In the genomic region with DNA sequence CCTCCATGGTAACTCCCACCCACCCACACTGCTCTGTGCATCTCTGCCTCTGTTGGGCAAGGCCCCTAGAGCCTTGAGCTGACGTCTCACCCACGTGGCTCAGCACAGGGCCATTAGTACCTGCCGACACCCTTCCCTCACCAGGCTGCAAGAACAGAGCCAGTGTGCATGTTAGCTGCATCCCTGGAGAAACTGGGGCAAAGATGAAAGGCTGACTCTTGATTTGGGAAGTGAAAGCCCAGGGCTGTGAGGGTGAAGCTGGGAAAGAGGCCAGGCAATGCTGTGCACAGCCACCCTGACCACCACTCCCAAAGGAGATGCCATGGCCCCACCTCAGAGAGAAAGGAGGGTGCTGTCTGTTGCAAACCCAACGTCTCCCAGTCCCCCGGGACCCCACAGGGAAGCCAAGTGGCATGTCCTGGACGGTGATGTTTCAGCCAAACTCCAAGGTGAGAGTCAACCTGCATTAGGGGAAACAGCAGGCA, we compare ENCODE assay signal across 16 cellular contexts. TPM values are rescaled to one million over a fixed set of nuclear protein-coding genes. Genes with fewer than 3 reads are reported as not detected.
DNase-seq lines count a peak whose midpoint lies in the region; ATAC-seq, FAIRE-seq and TF ChIP-seq lines count a peak whose summit lies in the region.
"Had no signal": no experiment of that assay in that cellular context is flagged by ENCODE, and none has a peak within 500 bp of the region (broad histone marks: within the 10 kb centered on the region; RNA-seq: fewer than 3 reads in every experiment).

No MANE protein-coding gene starts in this region.

- H3K9me3 ChIP-seq in HepG2 (ENCODE audit: low read length): no peaks in the 10 kb centered on the region
- no peaks in the 10 kb centered on the region for H3K9me3 ChIP-seq in right lobe of liver
- no peaks in the 10 kb centered on the region for H3K9me3 ChIP-seq in adrenal gland (replicated peaks in 1 of 3)
- no peaks in the 10 kb centered on the region for H3K9me3 ChIP-seq in lower lobe of right lung
- no peaks in the 10 kb centered on the region for H3K9me3 ChIP-seq in upper lobe of right lung
- H3K9me3 ChIP-seq in WERI-Rb-1 (ENCODE audit: severe bottlenecking): no peaks in the 10 kb centered on the region

- H3K27ac ChIP-seq in HepG2 (ENCODE audit: extremely low read length, insufficient read depth, low read length): no peak overlapping the region
- no peak overlapping the region for H3K27ac ChIP-seq in right lobe of liver
- H3K27ac ChIP-seq in adrenal gland: peak overlapping the region; percentile 35 to 83 (median 74)
- peak overlapping the region; percentile 25 for H3K27ac ChIP-seq in lower lobe of right lung
- H3K27ac ChIP-seq in upper lobe of right lung: no peak overlapping the region
- H3K27ac ChIP-seq in WERI-Rb-1: no peak overlapping the region

- no peak overlapping the region for H2AFZ ChIP-seq in HepG2 (ENCODE audit: low read length)

- TF ChIP-seq EP300 in HepG2 (IDR thresholded peaks at IDR 0.05; ENCODE audit: low read depth in 2 of 2, low read length in 2 of 2): no peak
- no peak for TF ChIP-seq EP300 in HepG2 (CRISPR knock-in tag; IDR thresholded peaks at IDR 0.05; ENCODE audit: borderline replicate concordance)

- intact Hi-C loops in HepG2 (cut with micrococcal nuclease; ENCODE audit: unreplicated experiment): no loop called here
- intact Hi-C loops in right lobe of liver (cut with DNase I): no loop called here
- intact Hi-C loops in adrenal gland (cut with DNase I): no loop called here
- intact Hi-C loops in lower lobe of right lung (cut with DNase I): no loop called here
- intact Hi-C loops in upper lobe of right lung (cut with DNase I): no loop called here

- BruUV-seq in HepG2 (replicated peaks; lab: Mats Ljungman, UMichigan): no TSS peak

- no peak for ATAC-seq in HepG2
- no peak for ATAC-seq in right lobe of liver
- no peak for ATAC-seq in lower lobe of right lung
- no peak for ATAC-seq in upper lobe of right lung
- ATAC-seq in GM21515 (IDR thresholded peaks at IDR 0.05; ENCODE audit: unreplicated experiment): no peak
- ATAC-seq: naive thymus-derived CD8-positive, alpha-beta T cell; T-helper 17 cell had no signal

- POLR2A ChIA-PET in HepG2 (lab: Yijun Ruan, JAX): interaction anchor here (0.7 to 6.1 kb wide), 2 partner anchors 15 to 20 kb away, joined by 5 to 87 read pairs; a partner anchor contains a TSS

- no peaks in the 10 kb centered on the region for H3K36me3 ChIP-seq in HepG2 (replicated peaks in 1 of 2; ENCODE audit: control insufficient read depth in 1 of 2, insufficient read depth in 2 of 2, low read length in 2 of 2)
- no peaks in the 10 kb centered on the region for H3K36me3 ChIP-seq in right lobe of liver
- no peaks in the 10 kb centered on the region for H3K36me3 ChIP-seq in adrenal gland (replicated peaks in 1 of 2)
- no peaks in the 10 kb centered on the region for H3K36me3 ChIP-seq in lower lobe of right lung
- H3K36me3 ChIP-seq in upper lobe of right lung: no peaks in the 10 kb centered on the region
- H3K36me3 ChIP-seq in WERI-Rb-1: no peaks in the 10 kb centered on the region

- H3K4me3 ChIP-seq in HepG2 (replicated peaks in 1 of 3; ENCODE audit: insufficient read depth in 1 of 3, low read depth in 2 of 3, low read length in 3 of 3): no peak overlapping the region
- H3K4me3 ChIP-seq in right lobe of liver: no peak overlapping the region
- H3K4me3 ChIP-seq in adrenal gland: no peak overlapping the region
- no peak overlapping the region for H3K4me3 ChIP-seq in lower lobe of right lung
- no peak overlapping the region for H3K4me3 ChIP-seq in upper lobe of right lung
- H3K4me3 ChIP-seq in WERI-Rb-1 (ENCODE audit: low read depth, low read length): no peak overlapping the region

- no peak overlapping the region for H3K9ac ChIP-seq in HepG2 (ENCODE audit: insufficient read depth, low read depth, low read length)

- no peaks in the 10 kb centered on the region for H3K79me2 ChIP-seq in HepG2 (ENCODE audit: insufficient read depth, low read length)

- no peaks in the 10 kb centered on the region for H3K27me3 ChIP-seq in HepG2 (ENCODE audit: control insufficient read depth in 1 of 2, insufficient read depth in 2 of 2, low read length in 2 of 2)
- H3K27me3 ChIP-seq in right lobe of liver: no peaks in the 10 kb centered on the region
- no peaks in the 10 kb centered on the region for H3K27me3 ChIP-seq in adrenal gland
- H3K27me3 ChIP-seq in lower lobe of right lung (ENCODE audit: low read depth): no peaks in the 10 kb centered on the region
- H3K27me3 ChIP-seq in upper lobe of right lung: no peaks in the 10 kb centered on the region
- no peaks in the 10 kb centered on the region for H3K27me3 ChIP-seq in WERI-Rb-1 (ENCODE audit: insufficient read depth, low read depth, severe bottlenecking)

- CTCF ChIA-PET in HepG2 (lab: Yijun Ruan, JAX; ENCODE audit: low intra/inter-chr PET ratio, low total read pairs): no interaction called here

- TF ChIP-seq POLR2A in HepG2 (IDR thresholded peaks at IDR 0.05; ENCODE audit: insufficient read depth in 1 of 2, low read depth in 2 of 2, low read length in 2 of 2) (no peak), right lobe of liver (IDR thresholded peaks at IDR 0.05) (no peak), adrenal gland (IDR thresholded peaks at IDR 0.05) (no peak)

- in situ Hi-C loops in HepG2 (cut with HindIII; ENCODE audit: extremely low pct_ligation_motif_present, low pct_unique_long_range_greater_than_20kb): no loop called here

- no peak for TF ChIP-seq RAD21 in HepG2 (CRISPR knock-in tag; IDR thresholded peaks at IDR 0.05)

- FAIRE-seq in HepG2 (lab: Jason Lieb, UNC): no peak
- FAIRE-seq: endometrium, GM12892, HTR-8/SVneo had no signal

- WGBS in HepG2 (ENCODE audit: low lambda C conversion rate): 80% methylated on average over 6 of the region's 6 CpGs
- WGBS in right lobe of liver (ENCODE audit: insufficient coverage, low coverage, low lambda C conversion rate, missing lambda C conversion rate): no CpG with 5 or more reads among the region's 6 CpGs
- 66 to 87% (median 69%) methylated on average over 3 to 6 of the region's 6 CpGs for WGBS in adrenal gland, 4 donors

- H3K4me1 ChIP-seq in HepG2 (ENCODE audit: insufficient read depth, low read length) (peaks cover 73% of the 10 kb centered on the region), right lobe of liver (peaks cover 0 to 25% (median 17%) of the 10 kb centered on the region in 4 donors), adrenal gland (replicated peaks in 1 of 2) (peaks cover 26 to 30% of the 10 kb centered on the region in 2 donors), lower lobe of right lung (peaks cover 47% of the 10 kb centered on the region), upper lobe of right lung (peaks cover 29% of the 10 kb centered on the region)

- no peak for TF ChIP-seq CTCF in HepG2 (CRISPR knock-in tag; IDR thresholded peaks at IDR 0.05)
- TF ChIP-seq CTCF in right lobe of liver (IDR thresholded peaks at IDR 0.05): no peak
- no peak for TF ChIP-seq CTCF in adrenal gland (IDR thresholded peaks at IDR 0.05)
- no peak for TF ChIP-seq CTCF in lower lobe of right lung (IDR thresholded peaks at IDR 0.05)
- no peak for TF ChIP-seq CTCF in upper lobe of right lung (IDR thresholded peaks at IDR 0.05)
- no peak for TF ChIP-seq CTCF in WERI-Rb-1 (IDR thresholded peaks at IDR 0.05; ENCODE audit: low read depth, low read length)

- no peaks in the 10 kb centered on the region for H4K20me1 ChIP-seq in HepG2 (ENCODE audit: insufficient read depth, low read length)

- H3K4me2 ChIP-seq in HepG2 (ENCODE audit: low read depth, low read length): 0 out of 2 replicates have a peak overlapping the region, but pooled peaks have one; percentile 14

- DNase-seq in HepG2 (ENCODE audit: low spot score): no peak
- DNase-seq in right lobe of liver: no peak
- DNase-seq in adrenal gland: no peak
- DNase-seq in lower lobe of right lung: peak; percentile 43
- DNase-seq in upper lobe of right lung: peak; percentile 55
- DNase-seq in NK-92 treated with Interleukin-12 subunit alpha and Interleukin-12 subunit beta, amount 100 ng/mL, for 24 hours (lab: John Stamatoyannopoulos, UW): no peak
- no peak for DNase-seq in WERI-Rb-1
- DNase-seq: activated B cell treated with CpG ODN at 0.5 μM for 24 hours, NCI-H1048, NCI-H82, T-helper 17 cell had no signal

TF ChIP-seq in HepG2, 621 proteins besides CTCF, POLR2A, EP300 and RAD21:
- TF ChIP-seq BORCS8-MEF2B (CRISPR knock-in tag; IDR thresholded peaks at IDR 0.05) (no peak), IRX3 (CRISPR knock-in tag; IDR thresholded peaks at IDR 0.05; ENCODE audit: borderline replicate concordance, low read depth) (no peak)

RNA-seq across cellular contexts. Expression of a gene that starts 20.0 kb away (rescaled TPM):
- total RNA-seq in HepG2 (2016; rRNA removed; fragmentation: Illumina TruSeq; extraction: Trizol) (23.3 and 29.9 TPM in 2 replicates), right lobe of liver (10 to 100 TPM; 23.1 to 68.8 (median 29.1) TPM), adrenal gland (100 to 1,000 TPM in 1 of 8 donors, 10 to 100 TPM in 7; 49.9 to 118 (median 78.3) TPM), lower lobe of right lung (132 TPM), upper lobe of right lung (160 TPM)
- 43.0 and 51.2 TPM in 2 replicates for total RNA-seq in HepG2 (2016; cell fraction: cytosol; rRNA removed; fragmentation: Illumina TruSeq; extraction: Trizol; ENCODE audit: low read depth)
- total RNA-seq in HepG2 (2016; cell fraction: insoluble cytoplasmic fraction; rRNA removed; fragmentation: Illumina TruSeq; extraction: Trizol): 21.4 and 28.1 TPM in 2 replicates
- 50.7 and 67.7 TPM in 2 replicates for total RNA-seq in HepG2 (2016; cell fraction: membrane; rRNA removed; fragmentation: Illumina TruSeq; extraction: Trizol)
- total RNA-seq in HepG2 (2016; cell fraction: nucleus; rRNA removed; fragmentation: Illumina TruSeq; extraction: Trizol): 12.9 and 16.1 TPM in 2 replicates
- polyA plus RNA-seq in HepG2 (2011; rRNA removed) (29.5 and 38.6 TPM in 2 replicates), adrenal gland (10 to 100 TPM; 43.0 to 58.2 (median 45.9) TPM)
- 29.8 and 35.9 TPM in 2 replicates for polyA plus RNA-seq in HepG2 (2011; cell fraction: cytosol; rRNA removed)
- 54.3 and 60.0 TPM in 2 replicates for polyA plus RNA-seq in HepG2 (2011; cell fraction: nucleus; rRNA removed)
- 46.0 and 46.8 TPM in 2 replicates for polyA plus RNA-seq in HepG2 (2012)
- 37.1 and 47.1 TPM in 2 replicates for polyA plus RNA-seq in HepG2 (2016; cell fraction: cytosol; fragmentation: Illumina TruSeq; extraction: Trizol; ENCODE audit: low read depth)
- polyA plus RNA-seq in HepG2 (2016; cell fraction: insoluble cytoplasmic fraction; fragmentation: Illumina TruSeq; extraction: Trizol; ENCODE audit: low read depth): 24.6 and 35.5 TPM in 2 replicates
- 54.6 and 65.1 TPM in 2 replicates for polyA plus RNA-seq in HepG2 (2016; cell fraction: membrane; fragmentation: Illumina TruSeq; extraction: Trizol; ENCODE audit: low read depth)
- polyA plus RNA-seq in HepG2 (2016; cell fraction: nucleus; fragmentation: Illumina TruSeq; extraction: Trizol; ENCODE audit: insufficient read depth, low read depth): 30.3 and 35.7 TPM in 2 replicates
- polyA minus RNA-seq in HepG2 (2011; rRNA and poly(A)+ RNA removed; ENCODE audit: low replicate concordance): 26.5 and 27.7 TPM in 2 replicates
- 19.4 and 20.4 TPM in 2 replicates for polyA minus RNA-seq in HepG2 (2011; cell fraction: cytosol; rRNA and poly(A)+ RNA removed)
- 12.6 and 15.5 TPM in 2 replicates for polyA minus RNA-seq in HepG2 (2011; cell fraction: nucleus; rRNA and poly(A)+ RNA removed)

Comparison
In these comparisons a context has a peak if more than half of its experiments do, and no peak if none do; other contexts are left out.
1. DNase-seq: peak in lower lobe of right lung (single experiment) and upper lobe of right lung (single experiment); none in HepG2 (single experiment), right lobe of liver (0 of 3), adrenal gland (0 of 7), NK-92 treated with Interleukin-12 subunit alpha and Interleukin-12 subunit beta, amount 100 ng/mL, for 24 hours (single experiment) and WERI-Rb-1 (single experiment).
2. H3K27ac ChIP-seq: peak in adrenal gland (5 of 5) and lower lobe of right lung (single experiment); none in HepG2 (single experiment), right lobe of liver (0 of 3), upper lobe of right lung (single experiment) and WERI-Rb-1 (single experiment).